In genomic region chr7:23546897-23547572, GRCh38 we compare ENCODE assay signal across 1 cellular context.
TF ChIP-seq lines count a peak whose summit lies in the region.

No MANE protein-coding gene starts in this region.

TF ChIP-seq in K562, 482 proteins besides CTCF, POLR2A, EP300 and RAD21 (continued from another document):
- TF ChIP-seq ZBTB43 (CRISPR knock-in tag; IDR thresholded peaks at IDR 0.05) (0 out of 2 replicates have a peak, but pooled peaks have one; percentile 35), CSDE1 (IDR thresholded peaks at IDR 0.05) (no peak), ZNF586 (CRISPR knock-in tag; conservative IDR thresholded peaks at IDR 0.05) (no peak), CREM (IDR thresholded peaks at IDR 0.05; ENCODE audit: low read depth) (0 out of 2 replicates have a peak, but pooled peaks have one; percentile 19), MTF1 (CRISPR knock-in tag; IDR thresholded peaks at IDR 0.05; ENCODE audit: borderline replicate concordance) (no peak), ZNF384 (IDR thresholded peaks at IDR 0.05; ENCODE audit: low read depth, low read length) (0 out of 2 replicates have a peak, but pooled peaks have one; percentile 20), SMC3 (conservative IDR thresholded peaks at IDR 0.05; ENCODE audit: insufficient read depth, low read depth, low read length) (peak; percentile 93), LCOR (CRISPR knock-in tag; IDR thresholded peaks at IDR 0.05) (peak; percentile 73; the same call in 1 of the 2 replicates), SP1 (CRISPR knock-in tag; IDR thresholded peaks at IDR 0.05) (peak; percentile 53; the same call in 1 of the 2 replicates), CBX3 (IDR thresholded peaks at IDR 0.05; ENCODE audit: borderline replicate concordance in 1 of 2, low read length in 2 of 2) (peak in 1 of 2 experiments; percentile 53; a peak in 1 of 3 replicates), REST (CRISPR knock-in tag; IDR thresholded peaks at IDR 0.05; ENCODE audit: low read depth) (no peak), ATF7 (IDR thresholded peaks at IDR 0.05) (0 out of 2 replicates have a peak, but pooled peaks have one; percentile 19), STAG1 (CRISPR knock-in tag; IDR thresholded peaks at IDR 0.05; ENCODE audit: borderline replicate concordance) (peak; percentile 70; the same call in 1 of the 2 replicates), THRAP3 (IDR thresholded peaks at IDR 0.05; ENCODE audit: borderline replicate concordance) (no peak), MYNN (IDR thresholded peaks at IDR 0.05) (no peak), MYNN (CRISPR knock-in tag; IDR thresholded peaks at IDR 0.05) (no peak), SRF (CRISPR knock-in tag; IDR thresholded peaks at IDR 0.05) (peak in 1 of 2 experiments; percentile 27; a peak in 1 of 4 replicates), ZNF589 (CRISPR knock-in tag; IDR thresholded peaks at IDR 0.05; ENCODE audit: low read depth) (no peak), NFE2 (IDR thresholded peaks at IDR 0.05; ENCODE audit: low read depth) (0 out of 2 replicates have a peak, but pooled peaks have one; percentile 5), SRSF7 (optimal IDR thresholded peaks at IDR 0.05; ENCODE audit: low read depth, low read length) (no peak), HNRNPLL (IDR thresholded peaks at IDR 0.05; ENCODE audit: low read depth, low read length, poor library complexity, severe bottlenecking) (peak; percentile 62), KAT8 (IDR thresholded peaks at IDR 0.05; ENCODE audit: low read depth) (no peak), ELF1 (tag; IDR thresholded peaks at IDR 0.05) (no peak), ZFP36 (IDR thresholded peaks at IDR 0.05; ENCODE audit: low read depth, low read length, partially characterized antibody) (peak; percentile 15), ARID3A (IDR thresholded peaks at IDR 0.05; ENCODE audit: borderline replicate concordance, low read depth, low read length) (peak; percentile 75), CTBP1 (IDR thresholded peaks at IDR 0.05; ENCODE audit: borderline replicate concordance) (no peak), KLF16 (IDR thresholded peaks at IDR 0.05) (0 out of 2 replicates have a peak, but pooled peaks have one; percentile 18), NFYB (IDR thresholded peaks at IDR 0.05; ENCODE audit: extremely low read depth, insufficient read length) (no peak), CC2D1A (IDR thresholded peaks at IDR 0.05) (peak; percentile 42; the same call in 1 of the 2 replicates), FOXK2 (conservative IDR thresholded peaks at IDR 0.05 in 1 of 2, IDR thresholded peaks at IDR 0.05 in 1 of 2; ENCODE audit: low read depth in 2 of 2) (peak; percentile 94 to 95), XRCC5 (IDR thresholded peaks at IDR 0.05; ENCODE audit: low read depth, low read length) (peak; percentile 68; the same call in 1 of the 2 replicates), SOX6 (IDR thresholded peaks at IDR 0.05) (peak; percentile 42; the same call in 1 of the 2 replicates), MAZ (CRISPR knock-in tag; conservative IDR thresholded peaks at IDR 0.05 in 1 of 2, IDR thresholded peaks at IDR 0.05 in 1 of 2) (peak in 1 of 2 experiments; percentile 66; a peak in 2 of 4 replicates), PHF20 (IDR thresholded peaks at IDR 0.05; ENCODE audit: partially characterized antibody) (no peak), FOXK1 (CRISPR knock-in tag; IDR thresholded peaks at IDR 0.05; ENCODE audit: borderline replicate concordance) (0 out of 2 replicates have a peak, but pooled peaks have one; percentile 20), ZBED1 (IDR thresholded peaks at IDR 0.05) (no peak)
- TF ChIP-seq, protein P1, sequence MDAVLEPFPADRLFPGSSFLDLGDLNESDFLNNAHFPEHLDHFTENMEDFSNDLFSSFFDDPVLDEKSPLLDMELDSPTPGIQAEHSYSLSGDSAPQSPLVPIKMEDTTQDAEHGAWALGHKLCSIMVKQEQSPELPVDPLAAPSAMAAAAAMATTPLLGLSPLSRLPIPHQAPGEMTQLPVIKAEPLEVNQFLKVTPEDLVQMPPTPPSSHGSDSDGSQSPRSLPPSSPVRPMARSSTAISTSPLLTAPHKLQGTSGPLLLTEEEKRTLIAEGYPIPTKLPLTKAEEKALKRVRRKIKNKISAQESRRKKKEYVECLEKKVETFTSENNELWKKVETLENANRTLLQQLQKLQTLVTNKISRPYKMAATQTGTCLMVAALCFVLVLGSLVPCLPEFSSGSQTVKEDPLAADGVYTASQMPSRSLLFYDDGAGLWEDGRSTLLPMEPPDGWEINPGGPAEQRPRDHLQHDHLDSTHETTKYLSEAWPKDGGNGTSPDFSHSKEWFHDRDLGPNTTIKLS (IDR thresholded peaks at IDR 0.05; ENCODE audit: borderline replicate concordance, low read depth), result 0 out of 2 replicates have a peak, but pooled peaks have one; percentile 18
- TF ChIP-seq, protein P2, sequence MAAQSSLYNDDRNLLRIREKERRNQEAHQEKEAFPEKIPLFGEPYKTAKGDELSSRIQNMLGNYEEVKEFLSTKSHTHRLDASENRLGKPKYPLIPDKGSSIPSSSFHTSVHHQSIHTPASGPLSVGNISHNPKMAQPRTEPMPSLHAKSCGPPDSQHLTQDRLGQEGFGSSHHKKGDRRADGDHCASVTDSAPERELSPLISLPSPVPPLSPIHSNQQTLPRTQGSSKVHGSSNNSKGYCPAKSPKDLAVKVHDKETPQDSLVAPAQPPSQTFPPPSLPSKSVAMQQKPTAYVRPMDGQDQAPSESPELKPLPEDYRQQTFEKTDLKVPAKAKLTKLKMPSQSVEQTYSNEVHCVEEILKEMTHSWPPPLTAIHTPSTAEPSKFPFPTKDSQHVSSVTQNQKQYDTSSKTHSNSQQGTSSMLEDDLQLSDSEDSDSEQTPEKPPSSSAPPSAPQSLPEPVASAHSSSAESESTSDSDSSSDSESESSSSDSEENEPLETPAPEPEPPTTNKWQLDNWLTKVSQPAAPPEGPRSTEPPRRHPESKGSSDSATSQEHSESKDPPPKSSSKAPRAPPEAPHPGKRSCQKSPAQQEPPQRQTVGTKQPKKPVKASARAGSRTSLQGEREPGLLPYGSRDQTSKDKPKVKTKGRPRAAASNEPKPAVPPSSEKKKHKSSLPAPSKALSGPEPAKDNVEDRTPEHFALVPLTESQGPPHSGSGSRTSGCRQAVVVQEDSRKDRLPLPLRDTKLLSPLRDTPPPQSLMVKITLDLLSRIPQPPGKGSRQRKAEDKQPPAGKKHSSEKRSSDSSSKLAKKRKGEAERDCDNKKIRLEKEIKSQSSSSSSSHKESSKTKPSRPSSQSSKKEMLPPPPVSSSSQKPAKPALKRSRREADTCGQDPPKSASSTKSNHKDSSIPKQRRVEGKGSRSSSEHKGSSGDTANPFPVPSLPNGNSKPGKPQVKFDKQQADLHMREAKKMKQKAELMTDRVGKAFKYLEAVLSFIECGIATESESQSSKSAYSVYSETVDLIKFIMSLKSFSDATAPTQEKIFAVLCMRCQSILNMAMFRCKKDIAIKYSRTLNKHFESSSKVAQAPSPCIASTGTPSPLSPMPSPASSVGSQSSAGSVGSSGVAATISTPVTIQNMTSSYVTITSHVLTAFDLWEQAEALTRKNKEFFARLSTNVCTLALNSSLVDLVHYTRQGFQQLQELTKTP (IDR thresholded peaks at IDR 0.05; ENCODE audit: low read depth in 1 of 2, partially characterized antibody in 2 of 2), result peak in 1 of 2 experiments; percentile 48
- TF ChIP-seq, protein P3, sequence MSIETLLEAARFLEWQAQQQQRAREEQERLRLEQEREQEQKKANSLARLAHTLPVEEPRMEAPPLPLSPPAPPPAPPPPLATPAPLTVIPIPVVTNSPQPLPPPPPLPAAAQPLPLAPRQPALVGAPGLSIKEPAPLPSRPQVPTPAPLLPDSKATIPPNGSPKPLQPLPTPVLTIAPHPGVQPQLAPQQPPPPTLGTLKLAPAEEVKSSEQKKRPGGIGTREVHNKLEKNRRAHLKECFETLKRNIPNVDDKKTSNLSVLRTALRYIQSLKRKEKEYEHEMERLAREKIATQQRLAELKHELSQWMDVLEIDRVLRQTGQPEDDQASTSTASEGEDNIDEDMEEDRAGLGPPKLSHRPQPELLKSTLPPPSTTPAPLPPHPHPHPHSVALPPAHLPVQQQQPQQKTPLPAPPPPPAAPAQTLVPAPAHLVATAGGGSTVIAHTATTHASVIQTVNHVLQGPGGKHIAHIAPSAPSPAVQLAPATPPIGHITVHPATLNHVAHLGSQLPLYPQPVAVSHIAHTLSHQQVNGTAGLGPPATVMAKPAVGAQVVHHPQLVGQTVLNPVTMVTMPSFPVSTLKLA (conservative IDR thresholded peaks at IDR 0.05), result 0 out of 4 replicates have a peak, but pooled peaks have one; percentile 28 to 39
- TF ChIP-seq, protein P4, sequence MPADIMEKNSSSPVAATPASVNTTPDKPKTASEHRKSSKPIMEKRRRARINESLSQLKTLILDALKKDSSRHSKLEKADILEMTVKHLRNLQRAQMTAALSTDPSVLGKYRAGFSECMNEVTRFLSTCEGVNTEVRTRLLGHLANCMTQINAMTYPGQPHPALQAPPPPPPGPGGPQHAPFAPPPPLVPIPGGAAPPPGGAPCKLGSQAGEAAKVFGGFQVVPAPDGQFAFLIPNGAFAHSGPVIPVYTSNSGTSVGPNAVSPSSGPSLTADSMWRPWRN (IDR thresholded peaks at IDR 0.05; ENCODE audit: low read depth), result no peak
- TF ChIP-seq, protein P5, sequence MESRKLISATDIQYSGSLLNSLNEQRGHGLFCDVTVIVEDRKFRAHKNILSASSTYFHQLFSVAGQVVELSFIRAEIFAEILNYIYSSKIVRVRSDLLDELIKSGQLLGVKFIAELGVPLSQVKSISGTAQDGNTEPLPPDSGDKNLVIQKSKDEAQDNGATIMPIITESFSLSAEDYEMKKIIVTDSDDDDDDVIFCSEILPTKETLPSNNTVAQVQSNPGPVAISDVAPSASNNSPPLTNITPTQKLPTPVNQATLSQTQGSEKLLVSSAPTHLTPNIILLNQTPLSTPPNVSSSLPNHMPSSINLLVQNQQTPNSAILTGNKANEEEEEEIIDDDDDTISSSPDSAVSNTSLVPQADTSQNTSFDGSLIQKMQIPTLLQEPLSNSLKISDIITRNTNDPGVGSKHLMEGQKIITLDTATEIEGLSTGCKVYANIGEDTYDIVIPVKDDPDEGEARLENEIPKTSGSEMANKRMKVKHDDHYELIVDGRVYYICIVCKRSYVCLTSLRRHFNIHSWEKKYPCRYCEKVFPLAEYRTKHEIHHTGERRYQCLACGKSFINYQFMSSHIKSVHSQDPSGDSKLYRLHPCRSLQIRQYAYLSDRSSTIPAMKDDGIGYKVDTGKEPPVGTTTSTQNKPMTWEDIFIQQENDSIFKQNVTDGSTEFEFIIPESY (CRISPR knock-in tag; IDR thresholded peaks at IDR 0.05), result peak; percentile 76
- TF ChIP-seq, protein P6, sequence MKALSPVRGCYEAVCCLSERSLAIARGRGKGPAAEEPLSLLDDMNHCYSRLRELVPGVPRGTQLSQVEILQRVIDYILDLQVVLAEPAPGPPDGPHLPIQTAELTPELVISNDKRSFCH (CRISPR knock-in tag; IDR thresholded peaks at IDR 0.05), result no peak
- TF ChIP-seq, protein P6 (tag; IDR thresholded peaks at IDR 0.05), result no peak
